Comparison of ENCODE assay signal across 17 cellular contexts in genomic region chr3:19202303-19202702, GRCh38.
DNase-seq lines count a peak whose midpoint lies in the region; ATAC-seq lines count a peak whose summit lies in the region.
"Had no signal": no experiment of that assay in that cellular context is flagged by ENCODE, and none has a peak within 500 bp of the region (broad histone marks: within the 10 kb centered on the region; RNA-seq: fewer than 3 reads in every experiment).

No MANE protein-coding gene starts in this region.

- intact Hi-C loops in posterior cingulate gyrus (cut with DNase I), result loop anchor here (2.0 kb wide), 1 partner anchor 54 kb away; the partner anchor contains the start of gene KCNH8

- H3K27ac ChIP-seq in angular gyrus (ENCODE audit: low read depth, low read length), result peak overlapping the region; percentile 95
- H3K27ac ChIP-seq: C4-2B, GM23248 had no signal

- ATAC-seq in HG03045 (IDR thresholded peaks at IDR 0.05; ENCODE audit: unreplicated experiment), result no peak
- ATAC-seq: Right ventricle myocardium inferior had no signal

- DNase-seq in C1 segment of cervical spinal cord (lab: John Stamatoyannopoulos, UW) (peak in 8 of 14 donors; percentile 5 to 45 (median 18)), hypothalamus (lab: John Stamatoyannopoulos, UW) (peak in 27 of 51 donors; percentile 1 to 88 (median 33)), posterior cingulate gyrus (peak in 6 of 10 donors; percentile 28 to 90 (median 46)), SW 1271 (lab: John Stamatoyannopoulos, UW) (no peak), DMS114 treated with DMSO at 0.1 percent for 48 hours (lab: John Stamatoyannopoulos, UW; ENCODE audit: unreplicated experiment) (no peak), retina (no peak)
- DNase-seq: COR-L47, DMS53, GM23248, MV-4-11, NCI-H1417 treated with DMSO at 0.1 percent for 48 hours, NCI-H2081 treated with DMSO at 0.1 percent for 48 hours, NCI-H345 had no signal

Comparison
In these comparisons a context has a peak if more than half of its experiments do, and no peak if none do; other contexts are left out.
1. DNase-seq: peak in C1 segment of cervical spinal cord (8 of 14), hypothalamus (27 of 51) and posterior cingulate gyrus (6 of 10); none in SW 1271 (0 of 2), DMS114 treated with DMSO at 0.1 percent for 48 hours (single experiment) and retina (single experiment).